19 cellular contexts compared by ENCODE assay signal in genomic region chr11:69403556-69404215, GRCh38.
DNase-seq lines count a peak whose midpoint lies in the region; ATAC-seq and TF ChIP-seq lines count a peak whose summit lies in the region.
"Had no signal": no experiment of that assay in that cellular context is flagged by ENCODE, and none has a peak within 500 bp of the region (broad histone marks: within the 10 kb centered on the region; RNA-seq: fewer than 3 reads in every experiment).

No MANE protein-coding gene starts in this region.

- H3K9me3 ChIP-seq in mucosa of descending colon, result no peaks in the 10 kb centered on the region
- no peaks in the 10 kb centered on the region for H3K9me3 ChIP-seq in prostate gland
- peaks cover 8% of the 10 kb centered on the region for H3K9me3 ChIP-seq in WERI-Rb-1 (ENCODE audit: severe bottlenecking)
- H3K9me3 ChIP-seq: colonic mucosa had no signal

- TF ChIP-seq CTCF in AG09309 (IDR thresholded peaks at IDR 0.05; ENCODE audit: control insufficient read depth, insufficient read depth, low read depth, low read length, missing control alignments) (no peak), mucosa of descending colon (IDR thresholded peaks at IDR 0.05) (no peak), prostate gland (IDR thresholded peaks at IDR 0.05) (no peak), omental fat pad (IDR thresholded peaks at IDR 0.05) (no peak), WERI-Rb-1 (IDR thresholded peaks at IDR 0.05; ENCODE audit: low read depth, low read length) (no peak)

- ATAC-seq in mucosa of descending colon (peak; percentile 87), GM21526 (IDR thresholded peaks at IDR 0.05; ENCODE audit: low FRiP score, unreplicated experiment) (no peak), omental fat pad (ENCODE audit: low FRiP score) (no peak)
- ATAC-seq: activated CD8-positive, alpha-beta T cell treated with anti-CD3 and anti-CD28 coated beads for 36 hours; GM23338; left ventricle myocardium superior; naive thymus-derived CD8-positive, alpha-beta T cell had no signal

- peak; percentile 16 for DNase-seq in AG09309 (ENCODE audit: low read depth)
- DNase-seq in LHCN-M2 (ENCODE audit: low read depth), result peak; percentile 58
- DNase-seq in astrocyte of the hippocampus (ENCODE audit: low read depth, low spot score), result peak; percentile 38
- peak in 1 of 3 donors; percentile 29 for DNase-seq in mucosa of descending colon
- no peak for DNase-seq in prostate gland (ENCODE audit: low spot score)
- DNase-seq in omental fat pad (ENCODE audit: low spot score), result no peak
- DNase-seq in WERI-Rb-1, result no peak
- DNase-seq: activated CD8-positive, alpha-beta T cell treated with anti-CD3 and anti-CD28 coated beads for 36 hours; amniotic stem cell; colonic mucosa; DMS153; erythroblast; left ventricle myocardium superior; naive thymus-derived CD8-positive, alpha-beta T cell; NCI-H1105; retina; stimulated activated CD8-positive, alpha-beta memory T cell treated with anti-CD3 and anti-CD28 coated beads, Interleukin-4, amount 100 ng/mL, for 48 hours had no signal

- H3K4me3 ChIP-seq in AG09309 (ENCODE audit: control insufficient read depth, low read depth, low read length) (no peak overlapping the region), mucosa of descending colon (no peak overlapping the region), prostate gland (no peak overlapping the region), WERI-Rb-1 (ENCODE audit: low read depth, low read length) (no peak overlapping the region)
- H3K4me3 ChIP-seq: colonic mucosa, GM23338 had no signal

- no peak for TF ChIP-seq POLR2A in prostate gland (IDR thresholded peaks at IDR 0.05)

- 70% methylated on average over 8 of the region's 8 CpGs for WGBS in prostate gland

- intact Hi-C loops in mucosa of descending colon (cut with DNase I, micrococcal nuclease), result no loop called here
- intact Hi-C loops in prostate gland (cut with DNase I), result no loop called here

- H3K36me3 ChIP-seq in mucosa of descending colon (ENCODE audit: low read depth), result no peaks in the 10 kb centered on the region
- H3K36me3 ChIP-seq in prostate gland, result no peaks in the 10 kb centered on the region
- no peaks in the 10 kb centered on the region for H3K36me3 ChIP-seq in WERI-Rb-1
- H3K36me3 ChIP-seq: colonic mucosa had no signal

- H3K27ac ChIP-seq in prostate gland (no peak overlapping the region), WERI-Rb-1 (no peak overlapping the region)
- H3K27ac ChIP-seq: colonic mucosa had no signal

- H3K27me3 ChIP-seq in prostate gland (replicated peaks; ENCODE audit: insufficient read depth) (no peaks in the 10 kb centered on the region), WERI-Rb-1 (ENCODE audit: insufficient read depth, low read depth, severe bottlenecking) (peaks cover 72% of the 10 kb centered on the region)
- H3K27me3 ChIP-seq: colonic mucosa had no signal

- H3K4me1 ChIP-seq in mucosa of descending colon (ENCODE audit: low read depth) (peaks cover 6% of the 10 kb centered on the region), prostate gland (replicated peaks) (no peaks in the 10 kb centered on the region)
- H3K4me1 ChIP-seq: colonic mucosa had no signal

Comparison
In these comparisons a context has a peak if more than half of its experiments do, and no peak if none do; other contexts are left out.
1. DNase-seq: peak in AG09309 (single experiment), LHCN-M2 (single experiment) and astrocyte of the hippocampus (single experiment); none in prostate gland (single experiment), omental fat pad (single experiment) and WERI-Rb-1 (single experiment).